ENCODE assay signal across 1 cellular context in the genomic region with DNA sequence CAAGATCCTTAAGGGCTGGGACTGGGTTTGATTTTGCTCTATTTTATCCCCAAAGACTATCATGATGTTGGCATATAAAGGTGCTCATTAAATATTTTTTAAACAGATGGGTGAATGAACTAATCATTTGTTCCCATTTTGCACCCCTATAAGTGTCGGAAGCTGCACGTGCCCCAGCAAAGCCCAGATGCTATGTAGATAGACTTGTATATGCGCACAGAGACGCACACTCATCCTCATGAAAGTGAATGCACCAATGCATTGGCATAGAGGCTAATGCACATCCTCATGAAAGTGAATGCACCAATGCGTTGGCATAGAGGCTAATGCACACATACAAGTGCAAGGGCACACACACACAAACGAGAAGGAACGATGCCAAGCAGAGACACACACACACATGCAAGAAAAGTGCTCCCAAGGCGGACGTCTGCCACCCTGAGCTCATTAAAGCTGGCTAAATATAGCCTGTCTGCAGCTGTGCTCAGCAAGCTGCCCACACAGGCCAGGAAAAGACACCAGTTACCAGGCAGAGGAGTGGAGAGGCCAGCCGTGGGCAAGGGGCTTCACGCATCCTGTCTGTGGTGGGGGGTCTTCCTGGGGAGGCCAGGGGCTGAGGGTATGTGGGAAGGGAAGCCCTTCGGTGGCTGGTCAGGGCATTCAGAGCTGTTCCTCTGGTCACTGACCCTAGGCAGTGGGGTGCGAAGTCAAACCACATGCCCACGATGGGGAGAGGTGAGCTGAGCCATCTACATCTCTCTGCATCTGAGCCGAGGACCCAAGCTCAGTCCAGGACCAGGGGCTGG.
TF ChIP-seq lines count a peak whose summit lies in the region.

No MANE protein-coding gene starts in this region.

TF ChIP-seq in WTC11, 78 proteins besides CTCF, POLR2A, EP300 and RAD21 (continued from another document):
- TF ChIP-seq, protein P1, sequence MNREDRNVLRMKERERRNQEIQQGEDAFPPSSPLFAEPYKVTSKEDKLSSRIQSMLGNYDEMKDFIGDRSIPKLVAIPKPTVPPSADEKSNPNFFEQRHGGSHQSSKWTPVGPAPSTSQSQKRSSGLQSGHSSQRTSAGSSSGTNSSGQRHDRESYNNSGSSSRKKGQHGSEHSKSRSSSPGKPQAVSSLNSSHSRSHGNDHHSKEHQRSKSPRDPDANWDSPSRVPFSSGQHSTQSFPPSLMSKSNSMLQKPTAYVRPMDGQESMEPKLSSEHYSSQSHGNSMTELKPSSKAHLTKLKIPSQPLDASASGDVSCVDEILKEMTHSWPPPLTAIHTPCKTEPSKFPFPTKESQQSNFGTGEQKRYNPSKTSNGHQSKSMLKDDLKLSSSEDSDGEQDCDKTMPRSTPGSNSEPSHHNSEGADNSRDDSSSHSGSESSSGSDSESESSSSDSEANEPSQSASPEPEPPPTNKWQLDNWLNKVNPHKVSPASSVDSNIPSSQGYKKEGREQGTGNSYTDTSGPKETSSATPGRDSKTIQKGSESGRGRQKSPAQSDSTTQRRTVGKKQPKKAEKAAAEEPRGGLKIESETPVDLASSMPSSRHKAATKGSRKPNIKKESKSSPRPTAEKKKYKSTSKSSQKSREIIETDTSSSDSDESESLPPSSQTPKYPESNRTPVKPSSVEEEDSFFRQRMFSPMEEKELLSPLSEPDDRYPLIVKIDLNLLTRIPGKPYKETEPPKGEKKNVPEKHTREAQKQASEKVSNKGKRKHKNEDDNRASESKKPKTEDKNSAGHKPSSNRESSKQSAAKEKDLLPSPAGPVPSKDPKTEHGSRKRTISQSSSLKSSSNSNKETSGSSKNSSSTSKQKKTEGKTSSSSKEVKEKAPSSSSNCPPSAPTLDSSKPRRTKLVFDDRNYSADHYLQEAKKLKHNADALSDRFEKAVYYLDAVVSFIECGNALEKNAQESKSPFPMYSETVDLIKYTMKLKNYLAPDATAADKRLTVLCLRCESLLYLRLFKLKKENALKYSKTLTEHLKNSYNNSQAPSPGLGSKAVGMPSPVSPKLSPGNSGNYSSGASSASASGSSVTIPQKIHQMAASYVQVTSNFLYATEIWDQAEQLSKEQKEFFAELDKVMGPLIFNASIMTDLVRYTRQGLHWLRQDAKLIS (CRISPR knock-in tag; IDR thresholded peaks at IDR 0.05; ENCODE audit: borderline replicate concordance): no peak
- no peak for TF ChIP-seq TEAD1 (CRISPR knock-in tag; IDR thresholded peaks at IDR 0.05)
- no peak for TF ChIP-seq IRF1 (CRISPR knock-in tag; IDR thresholded peaks at IDR 0.05)
- TF ChIP-seq, protein P2, sequence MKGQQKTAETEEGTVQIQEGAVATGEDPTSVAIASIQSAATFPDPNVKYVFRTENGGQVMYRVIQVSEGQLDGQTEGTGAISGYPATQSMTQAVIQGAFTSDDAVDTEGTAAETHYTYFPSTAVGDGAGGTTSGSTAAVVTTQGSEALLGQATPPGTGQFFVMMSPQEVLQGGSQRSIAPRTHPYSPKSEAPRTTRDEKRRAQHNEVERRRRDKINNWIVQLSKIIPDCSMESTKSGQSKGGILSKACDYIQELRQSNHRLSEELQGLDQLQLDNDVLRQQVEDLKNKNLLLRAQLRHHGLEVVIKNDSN (CRISPR knock-in tag; IDR thresholded peaks at IDR 0.05): no peak
- TF ChIP-seq, protein P3, sequence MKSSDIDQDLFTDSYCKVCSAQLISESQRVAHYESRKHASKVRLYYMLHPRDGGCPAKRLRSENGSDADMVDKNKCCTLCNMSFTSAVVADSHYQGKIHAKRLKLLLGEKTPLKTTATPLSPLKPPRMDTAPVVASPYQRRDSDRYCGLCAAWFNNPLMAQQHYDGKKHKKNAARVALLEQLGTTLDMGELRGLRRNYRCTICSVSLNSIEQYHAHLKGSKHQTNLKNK (CRISPR knock-in tag; IDR thresholded peaks at IDR 0.05): no peak
- TF ChIP-seq, protein P4, sequence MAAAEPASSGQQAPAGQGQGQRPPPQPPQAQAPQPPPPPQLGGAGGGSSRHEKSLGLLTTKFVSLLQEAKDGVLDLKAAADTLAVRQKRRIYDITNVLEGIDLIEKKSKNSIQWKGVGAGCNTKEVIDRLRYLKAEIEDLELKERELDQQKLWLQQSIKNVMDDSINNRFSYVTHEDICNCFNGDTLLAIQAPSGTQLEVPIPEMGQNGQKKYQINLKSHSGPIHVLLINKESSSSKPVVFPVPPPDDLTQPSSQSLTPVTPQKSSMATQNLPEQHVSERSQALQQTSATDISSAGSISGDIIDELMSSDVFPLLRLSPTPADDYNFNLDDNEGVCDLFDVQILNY (CRISPR knock-in tag; IDR thresholded peaks at IDR 0.05): no peak
- no peak for TF ChIP-seq ZNF396 (CRISPR knock-in tag; IDR thresholded peaks at IDR 0.05; ENCODE audit: borderline replicate concordance)
